ENCODE assay signal across 1 cellular context in the genomic region with DNA sequence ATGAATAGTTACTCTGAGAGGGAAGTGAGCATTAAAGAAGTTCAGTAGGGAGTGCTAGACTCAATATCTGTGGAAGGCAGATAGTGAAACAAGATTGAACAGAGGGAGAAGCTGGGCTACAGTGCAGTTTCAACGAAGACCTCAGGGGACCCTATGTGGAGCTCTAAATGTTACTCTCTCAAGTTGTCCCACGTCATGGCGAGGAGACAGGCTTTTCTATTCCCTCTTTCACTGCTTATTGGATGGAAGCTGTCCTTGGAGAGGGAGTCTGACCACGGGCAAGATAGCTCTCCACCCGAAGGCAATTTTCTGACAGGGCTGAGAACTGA.
TF ChIP-seq lines count a peak whose summit lies in the region.

No MANE protein-coding gene starts in this region.

TF ChIP-seq in GM12878, 131 proteins besides CTCF, POLR2A, EP300 and RAD21 (continued from another document):
- TF ChIP-seq MLLT1 (IDR thresholded peaks at IDR 0.05): no peak
- no peak for TF ChIP-seq MXI1 (IDR thresholded peaks at IDR 0.05; ENCODE audit: low read depth, low read length)
- no peak for TF ChIP-seq EGR1 (IDR thresholded peaks at IDR 0.05; ENCODE audit: borderline replicate concordance in 1 of 2, low read depth in 2 of 2, low read length in 2 of 2)
- TF ChIP-seq YBX1 (IDR thresholded peaks at IDR 0.05): no peak
- TF ChIP-seq MTA3 (IDR thresholded peaks at IDR 0.05; ENCODE audit: borderline replicate concordance, low read length): no peak
- TF ChIP-seq RFX5 (IDR thresholded peaks at IDR 0.05; ENCODE audit: low read depth, low read length): no peak
